25 cellular contexts compared by ENCODE assay signal in genomic region chrX:71913156-71913950, GRCh38. TPM values are rescaled to one million over a fixed set of nuclear protein-coding genes. Genes with fewer than 3 reads are reported as not detected.
"Had no signal": no experiment of that assay in that cellular context is flagged by ENCODE, and none has a peak within 500 bp of the region (broad histone marks: within the 10 kb centered on the region; RNA-seq: fewer than 3 reads in every experiment).

No MANE protein-coding gene starts in this region.

- H2AFZ ChIP-seq: hepatocyte had no signal

- H3K36me3 ChIP-seq: gastroesophageal sphincter, transverse colon had no signal

- H3K27ac ChIP-seq: coronary artery, gastroesophageal sphincter, hepatocyte, transverse colon, VCaP had no signal

- ATAC-seq: activated CD4-positive, CD25-positive, alpha-beta regulatory T cell treated with anti-CD3 and anti-CD28 coated beads, Interleukin-2, amount 50 U/mL, for 24 hours; gastroesophageal sphincter; left cardiac atrium; left ventricle myocardium superior; right cardiac atrium had no signal

- H3K9me3 ChIP-seq: gastroesophageal sphincter, transverse colon had no signal

- H3K79me2 ChIP-seq: hepatocyte had no signal

- H3K4me2 ChIP-seq: hepatocyte had no signal

- H3K4me1 ChIP-seq: transverse colon had no signal

- H3K4me3 ChIP-seq: coronary artery, dorsolateral prefrontal cortex, gastroesophageal sphincter, hepatocyte, transverse colon had no signal

- DNase-seq: activated CD4-positive, alpha-beta T cell treated with anti-CD3 and anti-CD28 coated beads for 48 hours; activated CD4-positive, alpha-beta T cell treated with anti-CD3 and anti-CD28 coated beads, Interleukin-2, amount 50 U/mL, for 48 hours; activated CD8-positive, alpha-beta memory T cell treated with anti-CD3 and anti-CD28 coated beads for 24 hours; activated gamma-delta T cell; activated naive CD4-positive, alpha-beta T cell treated with anti-CD3 and anti-CD28 coated beads, Interleukin-2, amount 10 ng/mL, durations not matched to agents 7 days and 5 days; activated naive CD8-positive, alpha-beta T cell treated with anti-CD3 and anti-CD28 coated beads, Interleukin-2, amount 10 ng/mL, durations not matched to agents 7 days and 5 days; amniotic stem cell; effector memory CD4-positive, alpha-beta T cell; erythroblast; islet precursor cell; left cardiac atrium; left ventricle myocardium superior; naive B cell; posterior cingulate gyrus; right cardiac atrium; stimulated activated naive CD4-positive, alpha-beta T cell treated with Interleukin-2 at 50 U/mL for 16 hours; T-helper 9 cell; transverse colon had no signal

RNA-seq across cellular contexts. Expression of gene NHSL2, which starts 2.7 kb away (rescaled TPM):
- total RNA-seq: bronchial epithelial cell had no signal
